ENCODE assay signal across 8 cellular contexts in genomic region chr1:160437432-160438319, GRCh38. TPM values are rescaled to one million over a fixed set of nuclear protein-coding genes. Genes with fewer than 3 reads are reported as not detected.
A peak's percentile ranks its signal among the peaks of the same experiment; 100 is the strongest.
DNase-seq lines count a peak whose midpoint lies in the region; ATAC-seq and TF ChIP-seq lines count a peak whose summit lies in the region.

No MANE protein-coding gene starts in this region.

- H3K27me3 Mint-ChIP-seq in memory B cell: no peaks in the 10 kb centered on the region

- peaks cover 28% of the 10 kb centered on the region for H3K4me1 Mint-ChIP-seq in memory B cell

- DNase-seq in NCI-H460 (ENCODE audit: extremely low read depth, low read depth) (peak; percentile 9), memory B cell (ENCODE audit: low spot score in 2 of 2) (no peak), NCI-H1048 (lab: John Stamatoyannopoulos, UW) (no peak), NOMO-1 (lab: John Stamatoyannopoulos, UW; ENCODE audit: unreplicated experiment in 2 of 2) (no peak), psoas muscle (no peak), A673 (ENCODE audit: low spot score) (no peak)

- POLR2A ChIA-PET in A673 (lab: Charles Lee; ENCODE audit: low non-redundant PET): interaction anchor here (0.7 kb wide), 1 partner anchor 542 kb away, joined by 3 read pairs; no protein-coding TSS in a partner anchor

- H3K9me3 ChIP-seq in psoas muscle: no peaks in the 10 kb centered on the region
- no peaks in the 10 kb centered on the region for H3K9me3 ChIP-seq in A673 (ENCODE audit: low read depth, low read length, poor library complexity, severe bottlenecking)

- H3K27me3 ChIP-seq in psoas muscle (ENCODE audit: insufficient read depth in 3 of 3, low read length in 2 of 3) (no peaks in the 10 kb centered on the region), A673 (replicated peaks; ENCODE audit: insufficient read depth, low read depth, low read length, poor library complexity) (peaks cover 9% of the 10 kb centered on the region)

- H3K36me3 ChIP-seq in psoas muscle (ENCODE audit: insufficient read depth in 1 of 2, low read depth in 1 of 2) (no peaks in the 10 kb centered on the region), A673 (ENCODE audit: insufficient read depth, low read length, poor library complexity, severe bottlenecking) (no peaks in the 10 kb centered on the region)

- no peak for TF ChIP-seq CTCF in psoas muscle (IDR thresholded peaks at IDR 0.05)
- TF ChIP-seq CTCF in A673 (conservative IDR thresholded peaks at IDR 0.05; ENCODE audit: low read depth, low read length): no peak

- WGBS in psoas muscle, 3 donors: 60 to 66% (median 64%) methylated on average over 4 of the region's 4 CpGs

- no peaks in the 10 kb centered on the region for H3K4me1 ChIP-seq in psoas muscle
- no peaks in the 10 kb centered on the region for H3K4me1 ChIP-seq in A673 (ENCODE audit: insufficient read depth, low read length, poor library complexity, severe bottlenecking)

- ATAC-seq in GM18508 (IDR thresholded peaks at IDR 0.05; ENCODE audit: insufficient read depth, unreplicated experiment) (peak; percentile 43), GM21737 (IDR thresholded peaks at IDR 0.05; ENCODE audit: unreplicated experiment) (peak; percentile 62), memory B cell (ENCODE audit: low read depth) (peak; percentile 95), psoas muscle (no peak)

- peak overlapping the region; percentile 71 for H3K4me3 Mint-ChIP-seq in memory B cell

- H3K27ac Mint-ChIP-seq in memory B cell: peak overlapping the region; percentile 96

- H3K36me3 Mint-ChIP-seq in memory B cell: peaks cover 5% of the 10 kb centered on the region

- H3K27ac ChIP-seq in psoas muscle: no peak overlapping the region
- no peak overlapping the region for H3K27ac ChIP-seq in A673 (ENCODE audit: low read depth, low read length, poor library complexity, severe bottlenecking)

- H3K9me3 Mint-ChIP-seq in memory B cell: peaks cover 5% of the 10 kb centered on the region

- H3K4me3 ChIP-seq in psoas muscle (no peak overlapping the region), A673 (ENCODE audit: low read depth, low read length, poor library complexity, severe bottlenecking) (no peak overlapping the region)

- CTCF ChIA-PET in A673 (lab: Charles Lee): no interaction called here

- no TSS peak for BruUV-seq in A673 (replicated peaks; lab: Mats Ljungman, UMichigan)

- intact Hi-C loops in psoas muscle (cut with DNase I): no loop called here
- intact Hi-C loops in A673 (cut with micrococcal nuclease; ENCODE audit: unreplicated experiment): no loop called here

RNA-seq across cellular contexts. Expression of gene VANGL2, which starts 37.3 kb away (rescaled TPM):
- 0.02 TPM in 1 of 2 replicates, not detected in the other for total RNA-seq in NCI-H460 (2014; rRNA removed; shearing (Covaris generic))
- 0.02 TPM in 1 of 2 replicates, not detected in the other for polyA plus RNA-seq in NCI-H460 (2014; cell fraction: nucleus; rRNA removed)
- total RNA-seq in psoas muscle: under 1 TPM; 0.44 to 0.94 (median 0.68) TPM
- under 1 TPM; 0.18 to 0.32 (median 0.27) TPM for polyA plus RNA-seq in psoas muscle
- 20.9 and 22.7 TPM in 2 replicates for total RNA-seq in A673 (2021)

Comparison
In these comparisons a context has a peak if more than half of its experiments do, and no peak if none do; other contexts are left out.
1. ATAC-seq: peak in GM18508 (single experiment), GM21737 (single experiment) and memory B cell (single experiment); none in psoas muscle (0 of 4).
2. RNA of gene VANGL2, which starts 37.3 kb away (total RNA-seq): 20.9 to 22.7 TPM in A673; 0.44 to 0.94 TPM in psoas muscle and 0.02 TPM in NCI-H460; every median in the first group is over 10 times any median in the second.